11 cellular contexts compared by ENCODE assay signal in genomic region chr6:158143700-158144099, GRCh38. TPM values are rescaled to one million over a fixed set of nuclear protein-coding genes. Genes with fewer than 3 reads are reported as not detected.
DNase-seq lines count a peak whose midpoint lies in the region; ATAC-seq and TF ChIP-seq lines count a peak whose summit lies in the region.
"Had no signal": no experiment of that assay in that cellular context is flagged by ENCODE, and none has a peak within 500 bp of the region (broad histone marks: within the 10 kb centered on the region; RNA-seq: fewer than 3 reads in every experiment).

No MANE protein-coding gene starts in this region.

- no peak for ATAC-seq in GM19452 (IDR thresholded peaks at IDR 0.05; ENCODE audit: unreplicated experiment)

- H3K36me3 ChIP-seq in MM.1S (replicated peaks; ENCODE audit: insufficient read depth, low read length) (no peaks in the 10 kb centered on the region), osteoblast (ENCODE audit: insufficient read depth, low read length) (peaks cover 58% of the 10 kb centered on the region)

- TF ChIP-seq POLR2A in lower leg skin (IDR thresholded peaks at IDR 0.05), result no peak

- H3K4me1 ChIP-seq in MM.1S (ENCODE audit: low read length), result no peaks in the 10 kb centered on the region
- H3K4me1 ChIP-seq in osteoblast (ENCODE audit: insufficient read depth, low read length), result peaks cover 25% of the 10 kb centered on the region
- H3K4me1 ChIP-seq: Peyer's patch had no signal

- 73 to 78% methylated on average over 1 of the region's 1 CpG for whole genome bisulfite sequencing in lower leg skin, 2 donors

- H3K27me3 ChIP-seq in MM.1S (replicated peaks; ENCODE audit: insufficient read depth, low read length) (no peaks in the 10 kb centered on the region), osteoblast (ENCODE audit: insufficient read depth, low read length) (no peaks in the 10 kb centered on the region)
- H3K27me3 ChIP-seq: Peyer's patch had no signal

- no peaks in the 10 kb centered on the region for H3K9me3 ChIP-seq in MM.1S (replicated peaks; ENCODE audit: insufficient read depth, low read length)
- no peaks in the 10 kb centered on the region for H3K9me3 ChIP-seq in osteoblast (ENCODE audit: low read depth, low read length)
- H3K9me3 ChIP-seq: Peyer's patch had no signal

- H3K9me3 Mint-ChIP-seq in chondrocyte (ENCODE audit: low read depth), result no peaks in the 10 kb centered on the region
- H3K9me3 Mint-ChIP-seq: neural crest cell had no signal

- no peak overlapping the region for H3K4me3 Mint-ChIP-seq in chondrocyte (ENCODE audit: unreplicated experiment)
- H3K4me3 Mint-ChIP-seq: neural crest cell had no signal

- H3K4me3 ChIP-seq in MM.1S (ENCODE audit: low read length) (no peak overlapping the region), osteoblast (ENCODE audit: insufficient read depth, low read length) (no peak overlapping the region), lower leg skin (ENCODE audit: low read depth, poor library complexity, severe bottlenecking) (no peak overlapping the region)
- H3K4me3 ChIP-seq: Peyer's patch had no signal

- H3K9me2 ChIP-seq in MM.1S (replicated peaks; ENCODE audit: insufficient read depth, low read length), result no peaks in the 10 kb centered on the region

- peak; percentile 29 for DNase-seq in NCI-H82 (lab: John Stamatoyannopoulos, UW)
- DNase-seq in NCI-H82 treated with DMSO at 0.1 percent for 48 hours (lab: John Stamatoyannopoulos, UW; ENCODE audit: unreplicated experiment), result no peak
- DNase-seq in MM.1S, result peak; percentile 42
- no peak for DNase-seq in chondrocyte (ENCODE audit: low spot score)
- peak; percentile 51 for DNase-seq in osteoblast (ENCODE audit: insufficient read length, low spot score, missing footprints)
- no peak for DNase-seq in lower leg skin (ENCODE audit: low spot score in 2 of 2)
- no peak for DNase-seq in caudate nucleus (lab: John Stamatoyannopoulos, UW)
- DNase-seq: activated CD8-positive, alpha-beta memory T cell treated with anti-CD3 and anti-CD28 coated beads, Interleukin-2, amount 50 U/mL, for 4 hours; Peyer's patch had no signal

- peaks cover 7% of the 10 kb centered on the region for H3K4me1 Mint-ChIP-seq in chondrocyte (ENCODE audit: low read depth)
- H3K4me1 Mint-ChIP-seq: neural crest cell had no signal

- intact Hi-C loops in lower leg skin (cut with DNase I; ENCODE audit: low total_unique reads), result no loop called here

- no peak overlapping the region for H3K9ac ChIP-seq in MM.1S (ENCODE audit: low read length)

- H2AFZ ChIP-seq in MM.1S (ENCODE audit: low read length), result no peak overlapping the region
- no peak overlapping the region for H2AFZ ChIP-seq in osteoblast (ENCODE audit: low read length)

- H3K27ac Mint-ChIP-seq in chondrocyte (ENCODE audit: unreplicated experiment), result no peak overlapping the region

- TF ChIP-seq CTCF in MM.1S (IDR thresholded peaks at IDR 0.05; ENCODE audit: low read length), result peak; percentile 37
- TF ChIP-seq CTCF in chondrocyte (IDR thresholded peaks at IDR 0.05), result peak; percentile 47
- peak; percentile 51 for TF ChIP-seq CTCF in osteoblast (IDR thresholded peaks at IDR 0.05; ENCODE audit: extremely low read depth, low read depth, low read length)
- no peak for TF ChIP-seq CTCF in lower leg skin (IDR thresholded peaks at IDR 0.05)

- no peak overlapping the region for H3K4me2 ChIP-seq in MM.1S (ENCODE audit: low read depth, low read length)
- no peak overlapping the region for H3K4me2 ChIP-seq in osteoblast (ENCODE audit: insufficient read depth, low read length)

- H3F3A ChIP-seq in MM.1S (ENCODE audit: insufficient read depth, low read length), result no peaks in the 10 kb centered on the region

- no peak overlapping the region for H3K27ac ChIP-seq in MM.1S (ENCODE audit: low read length)
- peak overlapping the region; percentile 1 for H3K27ac ChIP-seq in osteoblast (ENCODE audit: low read depth, low read length)
- H3K27ac ChIP-seq in caudate nucleus (ENCODE audit: low read depth, low read length), result no peak overlapping the region
- H3K27ac ChIP-seq: Peyer's patch had no signal

- H4K20me1 ChIP-seq in MM.1S (ENCODE audit: insufficient read depth, low read length) (no peaks in the 10 kb centered on the region), osteoblast (ENCODE audit: insufficient read depth, low read length) (no peaks in the 10 kb centered on the region)

- H3K36me3 Mint-ChIP-seq in chondrocyte (ENCODE audit: low read depth), result peaks cover 35% of the 10 kb centered on the region

- H3K27me3 Mint-ChIP-seq in chondrocyte (ENCODE audit: low read depth), result no peaks in the 10 kb centered on the region

- H3K79me2 ChIP-seq in MM.1S (ENCODE audit: low read length), result no peaks in the 10 kb centered on the region
- H3K79me2 ChIP-seq in osteoblast (ENCODE audit: insufficient read depth, low read length), result no peaks in the 10 kb centered on the region

RNA-seq across cellular contexts. Expression of gene SERAC1, which starts 24.4 kb away (rescaled TPM):
- total RNA-seq in chondrocyte, result 15.3 to 17.1 TPM (median 15.4 TPM) in 3 replicates
- 33.7 and 35.1 TPM in 2 replicates for total RNA-seq in osteoblast
- 10 to 100 TPM in 3 of 4 donors, 1 to 10 TPM in 1; 9.2 to 13.9 (median 11.0) TPM for total RNA-seq in lower leg skin

RNA-seq across cellular contexts. Expression of gene GTF2H5, which starts 24.4 kb away (rescaled TPM):
- total RNA-seq in chondrocyte (31.6 to 35.2 TPM (median 31.9 TPM) in 3 replicates), osteoblast (6.2 and 7.2 TPM in 2 replicates), lower leg skin (1 to 10 TPM; 1.4 to 3.5 (median 2.4) TPM)

Comparison
In these comparisons a context has a peak if more than half of its experiments do, and no peak if none do; other contexts are left out.
1. DNase-seq: peak in NCI-H82 (single experiment), MM.1S (single experiment) and osteoblast (single experiment); none in NCI-H82 treated with DMSO at 0.1 percent for 48 hours (single experiment), chondrocyte (single experiment), lower leg skin (0 of 2) and caudate nucleus (0 of 61).
2. CTCF ChIP-seq: peak in MM.1S (single experiment), chondrocyte (single experiment) and osteoblast (single experiment); none in lower leg skin (0 of 3).